Comparison of ENCODE assay signal across 1 cellular context in genomic region chr2:25362049-25362563, GRCh38.
TF ChIP-seq lines count a peak whose summit lies in the region.

No MANE protein-coding gene starts in this region.

TF ChIP-seq in HEK293, 187 proteins besides CTCF, POLR2A, EP300 and RAD21 (continued from another document):
- TF ChIP-seq PRDM6 (tag by site-specific recombination; IDR thresholded peaks at IDR 0.05) (no peak), ZFP37 (tag by site-specific recombination; IDR thresholded peaks at IDR 0.05) (no peak), PATZ1 (tag by site-specific recombination; IDR thresholded peaks at IDR 0.05) (peak; percentile 28; the same call in 1 of the 2 replicates), IKZF3 (tag by site-specific recombination; IDR thresholded peaks at IDR 0.05) (peak; percentile 70), ZNF610 (tag by site-specific recombination; IDR thresholded peaks at IDR 0.05; ENCODE audit: borderline replicate concordance) (no peak), KLF9 (tag by site-specific recombination; IDR thresholded peaks at IDR 0.05; ENCODE audit: low read depth) (0 out of 2 replicates have a peak, but pooled peaks have one; percentile 47), EGR2 (tag by site-specific recombination; IDR thresholded peaks at IDR 0.05; ENCODE audit: low read depth) (0 out of 2 replicates have a peak, but pooled peaks have one; percentile 21), ZSCAN18 (tag by site-specific recombination; IDR thresholded peaks at IDR 0.05) (no peak), SCRT1 (tag by site-specific recombination; IDR thresholded peaks at IDR 0.05; ENCODE audit: borderline replicate concordance) (peak; percentile 16; the same call in 1 of the 2 replicates), ZNF600 (tag by site-specific recombination; IDR thresholded peaks at IDR 0.05) (peak; percentile 77)
